In the genomic region with DNA sequence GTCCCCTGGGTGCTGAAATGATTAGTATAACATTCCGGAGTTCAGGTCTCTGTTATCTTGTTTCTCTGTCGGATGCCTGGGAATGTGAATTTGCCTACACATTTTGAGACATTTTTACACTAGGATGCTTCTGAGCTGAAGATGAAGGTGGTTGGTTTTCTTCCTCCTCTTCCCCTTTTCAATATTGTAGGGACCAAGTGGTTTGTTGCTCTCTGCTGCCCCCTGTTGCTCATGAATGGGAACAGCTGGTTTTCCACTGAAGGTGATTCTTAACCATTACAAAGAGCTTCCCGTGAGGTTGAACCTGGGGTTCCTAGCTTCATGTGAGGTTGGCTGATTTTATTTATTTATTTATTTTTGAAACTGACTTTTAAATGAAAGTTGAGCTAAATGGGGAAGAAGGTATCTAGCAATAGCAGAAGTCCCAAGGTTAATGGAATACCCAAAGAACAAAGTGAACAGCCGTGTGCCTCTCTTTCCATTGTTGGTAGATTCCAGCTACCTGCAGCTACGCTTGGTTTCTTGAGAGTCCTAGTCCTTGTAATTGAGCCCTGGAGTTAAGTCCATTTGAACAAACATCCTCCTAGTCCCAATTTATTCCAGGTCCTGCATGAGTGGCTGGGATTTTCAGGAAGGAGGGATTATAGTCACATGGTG, we compare ENCODE assay signal across 8 cellular contexts.
DNase-seq lines count a peak whose midpoint lies in the region; ATAC-seq, FAIRE-seq and TF ChIP-seq lines count a peak whose summit lies in the region.

No MANE protein-coding gene starts in this region.

- 41 to 50% (median 47%) methylated on average over 5 of the region's 5 CpGs for WGBS in small intestine, 3 donors

- no peak for FAIRE-seq in small intestine (lab: Jason Lieb, UNC)

- ATAC-seq in HG03571 (IDR thresholded peaks at IDR 0.05; ENCODE audit: unreplicated experiment) (no peak), HG03565 (IDR thresholded peaks at IDR 0.05; ENCODE audit: unreplicated experiment) (no peak)

- no peaks in the 10 kb centered on the region for H3K4me1 ChIP-seq in small intestine (ENCODE audit: control insufficient read depth in 2 of 2, insufficient read depth in 1 of 2, low read depth in 1 of 2, low read length in 1 of 2)

- H3K27ac ChIP-seq in small intestine (ENCODE audit: low read depth in 1 of 2, low read length in 1 of 2): no peak overlapping the region

- no peaks in the 10 kb centered on the region for H3K36me3 ChIP-seq in H7 (replicated peaks; ENCODE audit: control insufficient read depth, insufficient read depth, low read length)
- no peaks in the 10 kb centered on the region for H3K36me3 ChIP-seq in small intestine (ENCODE audit: control insufficient read depth in 2 of 2, insufficient read depth in 2 of 2, low read length in 2 of 2)

- peak; percentile 36 for TF ChIP-seq CTCF in fibroblast of mammary gland (conservative IDR thresholded peaks at IDR 0.05; ENCODE audit: control insufficient read depth, insufficient read depth, low read depth, low read length)

- H3K4me3 ChIP-seq in H7 (ENCODE audit: insufficient read depth, low read depth, low read length) (no peak overlapping the region), fibroblast of mammary gland (ENCODE audit: control insufficient read depth, low read depth, low read length) (no peak overlapping the region), small intestine (ENCODE audit: low read depth in 1 of 2, low read length in 2 of 2) (no peak overlapping the region)

- no peaks in the 10 kb centered on the region for H3K27me3 ChIP-seq in H7 (ENCODE audit: control insufficient read depth, insufficient read depth, low read length)
- no peaks in the 10 kb centered on the region for H3K27me3 ChIP-seq in small intestine (ENCODE audit: control insufficient read depth in 2 of 2, insufficient read depth in 2 of 2, low read length in 2 of 2)

- H3K9me3 ChIP-seq in small intestine (ENCODE audit: control insufficient read depth, low read depth): no peaks in the 10 kb centered on the region

- DNase-seq in D341Med (ENCODE audit: low spot score) (peak; percentile 29), H7 (peak; percentile 66), RPMI7951 (ENCODE audit: low read depth) (peak; percentile 35), fibroblast of mammary gland (ENCODE audit: low read depth) (no peak), small intestine (peak; percentile 36), GM19240 (ENCODE audit: insufficient read length, low spot score) (no peak)

Comparison
In these comparisons a context has a peak if more than half of its experiments do, and no peak if none do; other contexts are left out.
1. DNase-seq: peak in D341Med (single experiment), H7 (single experiment), RPMI7951 (single experiment) and small intestine (single experiment); none in fibroblast of mammary gland (single experiment) and GM19240 (single experiment).